In the genomic region with DNA sequence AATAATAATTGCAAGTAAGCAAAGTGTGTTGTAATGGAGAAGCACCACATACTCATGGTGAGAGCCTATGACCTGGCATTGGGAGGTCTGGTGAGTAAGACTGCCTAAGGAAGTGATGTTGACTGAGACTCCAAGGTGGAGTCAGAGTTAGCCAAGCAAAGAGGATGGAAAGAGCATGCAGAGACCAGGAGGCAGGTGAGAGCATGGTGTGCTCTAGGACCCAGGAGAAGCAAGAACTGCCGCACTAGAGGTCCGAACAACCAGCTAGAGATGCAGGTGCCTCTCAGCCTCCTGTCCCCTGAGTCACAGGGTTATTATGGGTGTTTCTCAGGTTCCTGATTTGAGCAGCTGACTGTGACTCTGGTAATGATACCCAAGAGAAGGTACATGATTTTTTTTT, we compare ENCODE assay signal across 9 cellular contexts. TPM values are rescaled to one million over a fixed set of nuclear protein-coding genes. Genes with fewer than 3 reads are reported as not detected.
DNase-seq lines count a peak whose midpoint lies in the region; ATAC-seq and TF ChIP-seq lines count a peak whose summit lies in the region.
"Had no signal": no experiment of that assay in that cellular context is flagged by ENCODE, and none has a peak within 500 bp of the region (broad histone marks: within the 10 kb centered on the region; RNA-seq: fewer than 3 reads in every experiment).

No MANE protein-coding gene starts in this region.

- H3K27me3 ChIP-seq in OCI-LY3 (ENCODE audit: low read depth, low read length), result no peaks in the 10 kb centered on the region
- no peaks in the 10 kb centered on the region for H3K27me3 ChIP-seq in left ventricle myocardium inferior (ENCODE audit: low read depth)

- DNase-seq in activated T-cell treated with anti-CD3 and anti-CD28 coated beads, Interleukin-2, amount 50 U/mL, for 4 hours, result no peak
- DNase-seq in activated T-cell treated with anti-CD3 and anti-CD28 coated beads for 4 hours, result no peak
- no peak for DNase-seq in left ventricle myocardium inferior
- DNase-seq in middle frontal gyrus (ENCODE audit: extremely low spot score, low spot score), result no peak
- no peak for DNase-seq in GM10266 (ENCODE audit: extremely low spot score)
- no peak for DNase-seq in HUDEP-2 (lab: John Stamatoyannopoulos, UW; ENCODE audit: unreplicated experiment in 76 of 76)

- H3K4me1 ChIP-seq in OCI-LY3 (ENCODE audit: low read length) (peaks cover 58% of the 10 kb centered on the region), left ventricle myocardium inferior (peaks cover 39% of the 10 kb centered on the region)

- peak; percentile 62 to 83 for ATAC-seq in activated T-cell treated with anti-CD3 and anti-CD28 coated beads, Interleukin-2, amount 50 U/mL, for 4 hours
- ATAC-seq in HG02588 (IDR thresholded peaks at IDR 0.05; ENCODE audit: unreplicated experiment), result peak; percentile 94

- peaks cover 26% of the 10 kb centered on the region for H3K4me1 Mint-ChIP-seq in activated T-cell treated with anti-CD3 and anti-CD28 coated beads, Interleukin-2, amount 50 U/mL, for 4 hours (ENCODE audit: low read depth)

- H3K4me2 ChIP-seq in OCI-LY3 (ENCODE audit: low read length), result peak overlapping the region; percentile 66

- H3K4me3 ChIP-seq in OCI-LY3 (ENCODE audit: low read length), result peak overlapping the region; percentile 28
- no peak overlapping the region for H3K4me3 ChIP-seq in left ventricle myocardium inferior
- H3K4me3 ChIP-seq: skin epidermis had no signal

- intact Hi-C loops in left ventricle myocardium inferior (cut with micrococcal nuclease), result no loop called here

- TF ChIP-seq CTCF in OCI-LY3 (IDR thresholded peaks at IDR 0.05; ENCODE audit: low read depth, low read length) (no peak), left ventricle myocardium inferior (IDR thresholded peaks at IDR 0.05; ENCODE audit: borderline replicate concordance) (no peak), GM10266 (IDR thresholded peaks at IDR 0.05; ENCODE audit: control insufficient read depth, insufficient read depth, low read depth, missing control alignments) (no peak)

- peaks cover 58% of the 10 kb centered on the region for H3K36me3 Mint-ChIP-seq in activated T-cell treated with anti-CD3 and anti-CD28 coated beads, Interleukin-2, amount 50 U/mL, for 4 hours (ENCODE audit: insufficient read depth)

- peaks cover 71% of the 10 kb centered on the region for H3K79me2 ChIP-seq in OCI-LY3 (ENCODE audit: low read length)

- H2AFZ ChIP-seq in OCI-LY3 (ENCODE audit: low read depth, low read length), result no peak overlapping the region

- H3K36me3 ChIP-seq in OCI-LY3 (replicated peaks; ENCODE audit: low read depth, low read length), result peaks cover 61% of the 10 kb centered on the region
- peaks cover 89% of the 10 kb centered on the region for H3K36me3 ChIP-seq in left ventricle myocardium inferior

- H3K9me3 ChIP-seq in OCI-LY3 (ENCODE audit: insufficient read depth, low read length), result no peaks in the 10 kb centered on the region
- H3K9me3 ChIP-seq in left ventricle myocardium inferior (replicated peaks), result no peaks in the 10 kb centered on the region

- H3K9me3 Mint-ChIP-seq in activated T-cell treated with anti-CD3 and anti-CD28 coated beads, Interleukin-2, amount 50 U/mL, for 4 hours, result no peaks in the 10 kb centered on the region

- H3K9ac ChIP-seq in OCI-LY3 (ENCODE audit: low read length), result peak overlapping the region; percentile 36; the same call in 1 of the 2 replicates

- H3K4me3 Mint-ChIP-seq in activated T-cell treated with anti-CD3 and anti-CD28 coated beads, Interleukin-2, amount 50 U/mL, for 4 hours, result no peak overlapping the region

- H3K27ac ChIP-seq in OCI-LY3 (ENCODE audit: low read length), result peak overlapping the region; percentile 80
- peak overlapping the region; percentile 66 for H3K27ac ChIP-seq in left ventricle myocardium inferior (replicated peaks)
- H3K27ac ChIP-seq: skin epidermis had no signal

- peaks cover 18% of the 10 kb centered on the region for H4K20me1 ChIP-seq in OCI-LY3 (ENCODE audit: insufficient read depth, low read length)

- H3K27me3 Mint-ChIP-seq in activated T-cell treated with anti-CD3 and anti-CD28 coated beads, Interleukin-2, amount 50 U/mL, for 4 hours (ENCODE audit: low read depth), result no peaks in the 10 kb centered on the region

RNA-seq across cellular contexts. Expression of a gene that starts 27.3 kb away (rescaled TPM):
- total RNA-seq in activated T-cell treated with anti-CD3 and anti-CD28 coated beads, Interleukin-2, amount 50 U/mL, for 4 hours, result 100 to 1,000 TPM; 307 to 343 (median 326) TPM
- 49.9 TPM for total RNA-seq in left ventricle myocardium inferior

RNA-seq across cellular contexts. Expression of a gene that starts 46.1 kb away (rescaled TPM):
- total RNA-seq in activated T-cell treated with anti-CD3 and anti-CD28 coated beads, Interleukin-2, amount 50 U/mL, for 4 hours, result 10 to 100 TPM; 48.4 to 57.2 (median 49.1) TPM
- 38.6 TPM for total RNA-seq in left ventricle myocardium inferior
